In the genomic region with DNA sequence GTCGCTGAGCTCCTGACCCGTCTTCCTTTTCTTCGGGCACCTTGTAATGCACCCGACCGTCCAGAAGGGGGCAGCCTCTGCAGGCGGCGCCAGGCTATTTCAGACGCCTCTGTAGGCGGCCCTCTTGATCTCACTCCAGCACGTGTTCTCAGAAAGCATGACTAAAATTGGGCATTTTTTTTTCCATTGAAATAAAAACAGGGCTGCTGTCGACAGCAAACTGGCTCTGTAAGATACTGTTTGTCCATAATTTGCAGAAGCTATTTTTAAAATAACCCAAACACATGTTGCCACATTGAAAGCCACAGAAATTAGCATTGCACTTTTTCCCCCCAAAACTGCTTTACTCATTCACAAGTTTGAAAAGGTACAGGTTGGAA, we compare ENCODE assay signal across 1 cellular context.
TF ChIP-seq lines count a peak whose summit lies in the region.

No MANE protein-coding gene starts in this region.

TF ChIP-seq in HepG2, 621 proteins besides CTCF, POLR2A, EP300 and RAD21 (continued from another document):
- TF ChIP-seq, protein P1, sequence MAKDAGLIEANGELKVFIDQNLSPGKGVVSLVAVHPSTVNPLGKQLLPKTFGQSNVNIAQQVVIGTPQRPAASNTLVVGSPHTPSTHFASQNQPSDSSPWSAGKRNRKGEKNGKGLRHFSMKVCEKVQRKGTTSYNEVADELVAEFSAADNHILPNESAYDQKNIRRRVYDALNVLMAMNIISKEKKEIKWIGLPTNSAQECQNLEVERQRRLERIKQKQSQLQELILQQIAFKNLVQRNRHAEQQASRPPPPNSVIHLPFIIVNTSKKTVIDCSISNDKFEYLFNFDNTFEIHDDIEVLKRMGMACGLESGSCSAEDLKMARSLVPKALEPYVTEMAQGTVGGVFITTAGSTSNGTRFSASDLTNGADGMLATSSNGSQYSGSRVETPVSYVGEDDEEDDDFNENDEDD (CRISPR knock-in tag; IDR thresholded peaks at IDR 0.05; ENCODE audit: borderline replicate concordance), result peak; percentile 51; the same call in 1 of the 2 replicates
- TF ChIP-seq CSRNP2 (CRISPR knock-in tag; conservative IDR thresholded peaks at IDR 0.05; ENCODE audit: low read depth) (no peak), RFX1 (IDR thresholded peaks at IDR 0.05) (no peak), MAZ (IDR thresholded peaks at IDR 0.05; ENCODE audit: borderline replicate concordance, low read depth, low read length) (no peak), MAZ (CRISPR knock-in tag; IDR thresholded peaks at IDR 0.05; ENCODE audit: low read depth) (no peak), MAX (IDR thresholded peaks at IDR 0.05) (peak; percentile 52; the same call in 1 of the 2 replicates)
